In genomic region chr18:46173393-46174316, GRCh38 we compare ENCODE assay signal across 1 cellular context.
TF ChIP-seq lines count a peak whose summit lies in the region.

No MANE protein-coding gene starts in this region.

TF ChIP-seq in HepG2, 621 proteins besides CTCF, POLR2A, EP300 and RAD21 (continued from another document):
- TF ChIP-seq, protein P1, sequence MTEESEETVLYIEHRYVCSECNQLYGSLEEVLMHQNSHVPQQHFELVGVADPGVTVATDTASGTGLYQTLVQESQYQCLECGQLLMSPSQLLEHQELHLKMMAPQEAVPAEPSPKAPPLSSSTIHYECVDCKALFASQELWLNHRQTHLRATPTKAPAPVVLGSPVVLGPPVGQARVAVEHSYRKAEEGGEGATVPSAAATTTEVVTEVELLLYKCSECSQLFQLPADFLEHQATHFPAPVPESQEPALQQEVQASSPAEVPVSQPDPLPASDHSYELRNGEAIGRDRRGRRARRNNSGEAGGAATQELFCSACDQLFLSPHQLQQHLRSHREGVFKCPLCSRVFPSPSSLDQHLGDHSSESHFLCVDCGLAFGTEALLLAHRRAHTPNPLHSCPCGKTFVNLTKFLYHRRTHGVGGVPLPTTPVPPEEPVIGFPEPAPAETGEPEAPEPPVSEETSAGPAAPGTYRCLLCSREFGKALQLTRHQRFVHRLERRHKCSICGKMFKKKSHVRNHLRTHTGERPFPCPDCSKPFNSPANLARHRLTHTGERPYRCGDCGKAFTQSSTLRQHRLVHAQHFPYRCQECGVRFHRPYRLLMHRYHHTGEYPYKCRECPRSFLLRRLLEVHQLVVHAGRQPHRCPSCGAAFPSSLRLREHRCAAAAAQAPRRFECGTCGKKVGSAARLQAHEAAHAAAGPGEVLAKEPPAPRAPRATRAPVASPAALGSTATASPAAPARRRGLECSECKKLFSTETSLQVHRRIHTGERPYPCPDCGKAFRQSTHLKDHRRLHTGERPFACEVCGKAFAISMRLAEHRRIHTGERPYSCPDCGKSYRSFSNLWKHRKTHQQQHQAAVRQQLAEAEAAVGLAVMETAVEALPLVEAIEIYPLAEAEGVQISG (CRISPR knock-in tag; IDR thresholded peaks at IDR 0.05): peak; percentile 100
- TF ChIP-seq, protein P2, sequence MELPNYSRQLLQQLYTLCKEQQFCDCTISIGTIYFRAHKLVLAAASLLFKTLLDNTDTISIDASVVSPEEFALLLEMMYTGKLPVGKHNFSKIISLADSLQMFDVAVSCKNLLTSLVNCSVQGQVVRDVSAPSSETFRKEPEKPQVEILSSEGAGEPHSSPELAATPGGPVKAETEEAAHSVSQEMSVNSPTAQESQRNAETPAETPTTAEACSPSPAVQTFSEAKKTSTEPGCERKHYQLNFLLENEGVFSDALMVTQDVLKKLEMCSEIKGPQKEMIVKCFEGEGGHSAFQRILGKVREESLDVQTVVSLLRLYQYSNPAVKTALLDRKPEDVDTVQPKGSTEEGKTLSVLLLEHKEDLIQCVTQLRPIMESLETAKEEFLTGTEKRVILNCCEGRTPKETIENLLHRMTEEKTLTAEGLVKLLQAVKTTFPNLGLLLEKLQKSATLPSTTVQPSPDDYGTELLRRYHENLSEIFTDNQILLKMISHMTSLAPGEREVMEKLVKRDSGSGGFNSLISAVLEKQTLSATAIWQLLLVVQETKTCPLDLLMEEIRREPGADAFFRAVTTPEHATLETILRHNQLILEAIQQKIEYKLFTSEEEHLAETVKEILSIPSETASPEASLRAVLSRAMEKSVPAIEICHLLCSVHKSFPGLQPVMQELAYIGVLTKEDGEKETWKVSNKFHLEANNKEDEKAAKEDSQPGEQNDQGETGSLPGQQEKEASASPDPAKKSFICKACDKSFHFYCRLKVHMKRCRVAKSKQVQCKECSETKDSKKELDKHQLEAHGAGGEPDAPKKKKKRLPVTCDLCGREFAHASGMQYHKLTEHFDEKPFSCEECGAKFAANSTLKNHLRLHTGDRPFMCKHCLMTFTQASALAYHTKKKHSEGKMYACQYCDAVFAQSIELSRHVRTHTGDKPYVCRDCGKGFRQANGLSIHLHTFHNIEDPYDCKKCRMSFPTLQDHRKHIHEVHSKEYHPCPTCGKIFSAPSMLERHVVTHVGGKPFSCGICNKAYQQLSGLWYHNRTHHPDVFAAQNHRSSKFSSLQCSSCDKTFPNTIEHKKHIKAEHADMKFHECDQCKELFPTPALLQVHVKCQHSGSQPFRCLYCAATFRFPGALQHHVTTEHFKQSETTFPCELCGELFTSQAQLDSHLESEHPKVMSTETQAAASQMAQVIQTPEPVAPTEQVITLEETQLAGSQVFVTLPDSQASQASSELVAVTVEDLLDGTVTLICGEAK (IDR thresholded peaks at IDR 0.05): no peak
- TF ChIP-seq, protein P2 (CRISPR knock-in tag; IDR thresholded peaks at IDR 0.05): peak; percentile 66; the same call in 1 of the 2 replicates
- TF ChIP-seq SRY (CRISPR knock-in tag; IDR thresholded peaks at IDR 0.05) (peak; percentile 15; the same call in 1 of the 2 replicates), ZNF24 (IDR thresholded peaks at IDR 0.05) (no peak), FIP1L1 (IDR thresholded peaks at IDR 0.05; ENCODE audit: borderline replicate concordance, insufficient read depth, low read depth, low read length) (0 out of 2 replicates have a peak, but pooled peaks have one; percentile 42), ATF7-NPFF (CRISPR knock-in tag; IDR thresholded peaks at IDR 0.05; ENCODE audit: low read depth) (no peak; the same call in none of the 2 replicates), GMEB2 (CRISPR knock-in tag; IDR thresholded peaks at IDR 0.05; ENCODE audit: low read depth) (peak; percentile 93), SAP130 (CRISPR knock-in tag; IDR thresholded peaks at IDR 0.05; ENCODE audit: low read depth) (peak; percentile 95), WIZ (CRISPR knock-in tag; IDR thresholded peaks at IDR 0.05) (peak; percentile 46; the same call in 1 of the 2 replicates), PATZ1 (CRISPR knock-in tag; IDR thresholded peaks at IDR 0.05) (peak; percentile 60), ZNF891 (CRISPR knock-in tag; IDR thresholded peaks at IDR 0.05) (0 out of 2 replicates have a peak, but pooled peaks have one; percentile 15), ZMYM4 (CRISPR knock-in tag; IDR thresholded peaks at IDR 0.05) (peak; percentile 95), ZFP62 (CRISPR knock-in tag; IDR thresholded peaks at IDR 0.05) (no peak), REPIN1 (CRISPR knock-in tag; IDR thresholded peaks at IDR 0.05; ENCODE audit: borderline replicate concordance, low read depth) (peak; percentile 42; the same call in 1 of the 2 replicates), ARID4A (CRISPR knock-in tag; IDR thresholded peaks at IDR 0.05; ENCODE audit: borderline replicate concordance) (peak; percentile 91; the same call in 1 of the 2 replicates)
- TF ChIP-seq, protein P3, sequence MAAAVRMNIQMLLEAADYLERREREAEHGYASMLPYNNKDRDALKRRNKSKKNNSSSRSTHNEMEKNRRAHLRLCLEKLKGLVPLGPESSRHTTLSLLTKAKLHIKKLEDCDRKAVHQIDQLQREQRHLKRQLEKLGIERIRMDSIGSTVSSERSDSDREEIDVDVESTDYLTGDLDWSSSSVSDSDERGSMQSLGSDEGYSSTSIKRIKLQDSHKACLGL (CRISPR knock-in tag; IDR thresholded peaks at IDR 0.05): peak; percentile 25; the same call in 1 of the 2 replicates
- TF ChIP-seq, protein P4, sequence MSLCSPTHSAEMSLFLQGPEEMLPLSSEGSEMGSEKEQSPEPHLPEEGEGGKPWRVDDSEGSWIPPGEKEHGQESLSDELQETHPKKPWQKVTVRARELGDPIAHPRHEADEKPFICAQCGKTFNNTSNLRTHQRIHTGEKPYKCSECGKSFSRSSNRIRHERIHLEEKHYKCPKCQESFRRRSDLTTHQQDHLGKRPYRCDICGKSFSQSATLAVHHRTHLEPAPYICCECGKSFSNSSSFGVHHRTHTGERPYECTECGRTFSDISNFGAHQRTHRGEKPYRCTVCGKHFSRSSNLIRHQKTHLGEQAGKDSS (CRISPR knock-in tag; IDR thresholded peaks at IDR 0.05; ENCODE audit: borderline replicate concordance, low read depth): peak; percentile 32; the same call in 1 of the 2 replicates
TF ChIP-seq in HepG2: peak in this region for 280.
